In the genomic region with DNA sequence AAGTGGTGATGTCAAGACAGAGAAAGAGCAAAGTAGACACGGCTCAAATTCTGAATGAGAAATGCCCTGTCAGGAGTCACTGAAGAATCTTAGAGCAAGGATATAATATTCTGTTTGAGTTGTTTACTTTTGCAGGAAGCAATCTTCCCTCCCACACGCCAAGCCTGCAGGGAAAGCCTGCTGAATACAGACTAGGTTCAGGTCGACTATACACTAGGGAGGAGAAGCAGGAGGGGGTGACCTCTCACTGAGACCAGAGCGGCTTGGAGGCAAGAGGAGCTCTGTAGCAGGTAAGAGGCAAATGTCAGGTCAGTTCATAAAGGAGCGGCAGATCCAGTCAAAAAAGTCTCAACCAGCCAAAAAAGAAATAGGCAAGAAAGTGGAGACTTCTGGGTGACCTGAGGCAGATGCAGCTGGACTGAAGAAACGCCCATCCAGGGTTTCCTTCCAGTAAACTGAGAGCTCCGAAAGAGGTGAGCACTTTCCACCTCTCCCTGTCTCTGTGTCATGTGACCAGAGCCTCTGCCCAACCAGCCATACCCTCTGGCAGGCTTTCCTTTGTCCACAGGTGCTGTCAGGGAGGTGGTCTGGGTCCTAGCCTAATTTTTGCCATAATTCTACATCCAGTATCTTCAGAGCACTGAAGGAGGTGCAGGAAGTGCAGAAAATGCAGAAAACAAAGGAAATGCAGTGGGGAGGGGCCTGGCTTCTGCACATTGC, we compare ENCODE assay signal across 20 cellular contexts. TPM values are rescaled to one million over a fixed set of nuclear protein-coding genes. Genes with fewer than 3 reads are reported as not detected.
A peak's percentile ranks its signal among the peaks of the same experiment; 100 is the strongest.
DNase-seq lines count a peak whose midpoint lies in the region; ATAC-seq, FAIRE-seq and TF ChIP-seq lines count a peak whose summit lies in the region.
"Had no signal": no experiment of that assay in that cellular context is flagged by ENCODE, and none has a peak within 500 bp of the region (broad histone marks: within the 10 kb centered on the region; RNA-seq: fewer than 3 reads in every experiment).

No MANE protein-coding gene starts in this region.

- peak overlapping the region; percentile 50 for H3K18ac ChIP-seq in neuronal stem cell (ENCODE audit: low read length)

- no CpG with 5 or more reads among the region's 7 CpGs for WGBS in neuronal stem cell (ENCODE audit: extremely low coverage in 2 of 2, insufficient read length in 2 of 2, insufficient replicate concordance in 1 of 2), 2 donors

- no peak overlapping the region for H4K8ac ChIP-seq in neuronal stem cell (ENCODE audit: low read depth, low read length)

- H3K9me2 ChIP-seq in Loucy (replicated peaks; ENCODE audit: low read depth, low read length), result no peaks in the 10 kb centered on the region

- H3K4ac ChIP-seq in neuronal stem cell (ENCODE audit: low read length), result no peak overlapping the region

- H3K79me1 ChIP-seq in neuronal stem cell (ENCODE audit: low read depth, low read length), result no peaks in the 10 kb centered on the region

- ATAC-seq in left cardiac atrium (no peak), GM18870 (IDR thresholded peaks at IDR 0.05; ENCODE audit: unreplicated experiment) (no peak)
- ATAC-seq in activated naive CD4-positive, alpha-beta T cell treated with anti-CD3 and anti-CD28 coated beads, Interleukin-2, amount 50 U/mL, for 72 hours, result no peak
- ATAC-seq in activated CD8-positive, alpha-beta memory T cell treated with anti-CD3 and anti-CD28 coated beads, Interleukin-2, amount 10 ng/mL, durations not matched to agents 7 days and 5 days, result no peak
- ATAC-seq: PC-3 had no signal

- DNase-seq in cardiac muscle cell (ENCODE audit: low read depth in 1 of 2, low spot score in 1 of 2) (no peak), left cardiac atrium (no peak), bronchial epithelial cell (ENCODE audit: low read depth) (no peak), neuronal stem cell (ENCODE audit: low spot score) (no peak)
- DNase-seq in activated naive CD4-positive, alpha-beta T cell treated with anti-CD3 and anti-CD28 coated beads, Interleukin-2, amount 50 U/mL, for 72 hours (ENCODE audit: low spot score in 2 of 2), result no peak
- DNase-seq in activated CD8-positive, alpha-beta memory T cell treated with anti-CD3 and anti-CD28 coated beads, Interleukin-2, amount 10 ng/mL, durations not matched to agents 7 days and 5 days, result no peak
- DNase-seq: AML-193, COR-L47, EL, GOT3, Kasumi-1, NCI-H1105 treated with DMSO at 0.1 percent for 48 hours, NCI-H187 treated with DMSO at 0.1 percent for 48 hours, NCI-H345, NCI-H526, PC-3 had no signal

- H3K23ac ChIP-seq in neuronal stem cell (ENCODE audit: low read depth, low read length, poor library complexity), result no peak overlapping the region

- H3K36me3 ChIP-seq in cardiac muscle cell, result no peaks in the 10 kb centered on the region
- no peaks in the 10 kb centered on the region for H3K36me3 ChIP-seq in Loucy (ENCODE audit: insufficient read depth, low read length)
- H3K36me3 ChIP-seq in bronchial epithelial cell (ENCODE audit: control insufficient read depth, insufficient read depth, low read length), result no peaks in the 10 kb centered on the region
- no peaks in the 10 kb centered on the region for H3K36me3 ChIP-seq in neuronal stem cell (replicated peaks in 1 of 2; ENCODE audit: control insufficient read depth in 2 of 2, insufficient read depth in 2 of 2, low read length in 2 of 2)
- H3K36me3 ChIP-seq: SJSA1 had no signal

- H2AK5ac ChIP-seq in neuronal stem cell (ENCODE audit: low read depth, low read length), result no peak overlapping the region

- H3K4me1 ChIP-seq in cardiac muscle cell (ENCODE audit: low read depth) (peaks cover 24% of the 10 kb centered on the region), Loucy (ENCODE audit: insufficient read depth, low read length, poor library complexity, severe bottlenecking) (no peaks in the 10 kb centered on the region), neuronal stem cell (ENCODE audit: control insufficient read depth in 2 of 2, insufficient read depth in 1 of 2, low read depth in 1 of 2, low read length in 2 of 2) (peaks cover 3 to 4% of the 10 kb centered on the region in 2 donors)
- H3K4me1 ChIP-seq: SJSA1 had no signal

- H3K9ac ChIP-seq in Loucy (ENCODE audit: low read depth, low read length, poor library complexity, severe bottlenecking) (no peak overlapping the region), neuronal stem cell (ENCODE audit: low read depth, low read length, poor library complexity) (no peak overlapping the region)

- H3K4me3 ChIP-seq in cardiac muscle cell (no peak overlapping the region), Loucy (ENCODE audit: low read length, poor library complexity, severe bottlenecking) (peak overlapping the region; percentile 2), bronchial epithelial cell (ENCODE audit: low read depth, low read length) (no peak overlapping the region), neuronal stem cell (ENCODE audit: low read length in 2 of 2) (no peak overlapping the region)
- H3K4me3 ChIP-seq: SJSA1 had no signal

- intact Hi-C loops in left cardiac atrium (cut with DNase I), result no loop called here

- H3K79me2 ChIP-seq in Loucy (ENCODE audit: insufficient read depth, low read length), result no peaks in the 10 kb centered on the region

- H3K27ac Mint-ChIP-seq in activated naive CD4-positive, alpha-beta T cell treated with anti-CD3 and anti-CD28 coated beads, Interleukin-2, amount 50 U/mL, for 72 hours, result no peak overlapping the region
- no peak overlapping the region for H3K27ac Mint-ChIP-seq in activated CD8-positive, alpha-beta memory T cell treated with anti-CD3 and anti-CD28 coated beads, Interleukin-2, amount 10 ng/mL, durations not matched to agents 7 days and 5 days

- peaks cover 0 to 3% of the 10 kb centered on the region in 2 donors for H3K9me3 Mint-ChIP-seq in activated naive CD4-positive, alpha-beta T cell treated with anti-CD3 and anti-CD28 coated beads, Interleukin-2, amount 50 U/mL, for 72 hours
- H3K9me3 Mint-ChIP-seq in activated CD8-positive, alpha-beta memory T cell treated with anti-CD3 and anti-CD28 coated beads, Interleukin-2, amount 10 ng/mL, durations not matched to agents 7 days and 5 days (ENCODE audit: low read depth), result no peaks in the 10 kb centered on the region

- peaks cover 10% of the 10 kb centered on the region for H3K27me3 Mint-ChIP-seq in activated CD8-positive, alpha-beta memory T cell treated with anti-CD3 and anti-CD28 coated beads, Interleukin-2, amount 10 ng/mL, durations not matched to agents 7 days and 5 days

- CTCF ChIA-PET in activated CD8-positive, alpha-beta memory T cell treated with anti-CD3 and anti-CD28 coated beads, Interleukin-2, amount 10 ng/mL, durations not matched to agents 7 days and 5 days (lab: Charles Lee), result no interaction called here

- no peaks in the 10 kb centered on the region for H4K20me1 ChIP-seq in Loucy (ENCODE audit: insufficient read depth, low read length, poor library complexity, severe bottlenecking)

- no peak overlapping the region for H2BK12ac ChIP-seq in neuronal stem cell (ENCODE audit: low read length)

- peak overlapping the region; percentile 82 for H3K27ac ChIP-seq in cardiac muscle cell
- H3K27ac ChIP-seq in neuronal stem cell (replicated peaks; ENCODE audit: low read length), result no peak overlapping the region
- H3K27ac ChIP-seq: SJSA1 had no signal

- no peaks in the 10 kb centered on the region for H3K36me3 Mint-ChIP-seq in activated naive CD4-positive, alpha-beta T cell treated with anti-CD3 and anti-CD28 coated beads, Interleukin-2, amount 50 U/mL, for 72 hours
- no peaks in the 10 kb centered on the region for H3K36me3 Mint-ChIP-seq in activated CD8-positive, alpha-beta memory T cell treated with anti-CD3 and anti-CD28 coated beads, Interleukin-2, amount 10 ng/mL, durations not matched to agents 7 days and 5 days
- H3K36me3 Mint-ChIP-seq: CD14-positive monocyte had no signal

- H3K9me3 ChIP-seq in cardiac muscle cell (ENCODE audit: low read depth) (no peaks in the 10 kb centered on the region), Loucy (ENCODE audit: insufficient read depth, low read depth, low read length) (no peaks in the 10 kb centered on the region), neuronal stem cell (replicated peaks in 1 of 2; ENCODE audit: control insufficient read depth in 2 of 2, insufficient read depth in 1 of 2, low read depth in 1 of 2, low read length in 2 of 2) (no peaks in the 10 kb centered on the region)
- H3K9me3 ChIP-seq: SJSA1 had no signal

- no peak overlapping the region for H2BK120ac ChIP-seq in neuronal stem cell (ENCODE audit: low read depth, low read length)

- no peak overlapping the region for H3K4me3 Mint-ChIP-seq in activated CD8-positive, alpha-beta memory T cell treated with anti-CD3 and anti-CD28 coated beads, Interleukin-2, amount 10 ng/mL, durations not matched to agents 7 days and 5 days

- no peaks in the 10 kb centered on the region for H3K27me3 ChIP-seq in cardiac muscle cell
- H3K27me3 ChIP-seq in Loucy (ENCODE audit: insufficient read depth, low read length, poor library complexity, severe bottlenecking), result no peaks in the 10 kb centered on the region
- no peaks in the 10 kb centered on the region for H3K27me3 ChIP-seq in bronchial epithelial cell (ENCODE audit: control insufficient read depth, insufficient read depth, low read length)
- peaks cover 0 to 5% (median 0%) of the 10 kb centered on the region in 3 experiments for H3K27me3 ChIP-seq in neuronal stem cell (ENCODE audit: control insufficient read depth in 3 of 3, insufficient read depth in 3 of 3, low read depth in 1 of 3, low read length in 3 of 3)

- H2AFZ ChIP-seq in Loucy (ENCODE audit: low read length), result no peak overlapping the region
- H2AFZ ChIP-seq in neuronal stem cell (ENCODE audit: low read length), result peak overlapping the region; percentile 31

- H3K4me1 Mint-ChIP-seq in activated CD8-positive, alpha-beta memory T cell treated with anti-CD3 and anti-CD28 coated beads, Interleukin-2, amount 10 ng/mL, durations not matched to agents 7 days and 5 days, result no peaks in the 10 kb centered on the region
- H3K4me1 Mint-ChIP-seq: CD14-positive monocyte had no signal

- H3K4me2 ChIP-seq in Loucy (ENCODE audit: low read depth, low read length, poor library complexity, severe bottlenecking), result no peak overlapping the region
- no peak overlapping the region for H3K4me2 ChIP-seq in neuronal stem cell (ENCODE audit: insufficient read depth, low read length, poor library complexity, severe bottlenecking)

- H3K14ac ChIP-seq in neuronal stem cell (ENCODE audit: low read length), result no peak overlapping the region

- TF ChIP-seq CTCF in cardiac muscle cell (IDR thresholded peaks at IDR 0.05; ENCODE audit: low read depth, low read length), result no peak
- no peak for TF ChIP-seq CTCF in Loucy (conservative IDR thresholded peaks at IDR 0.05; ENCODE audit: low read length)
- TF ChIP-seq CTCF in bronchial epithelial cell (IDR thresholded peaks at IDR 0.05; ENCODE audit: insufficient read depth, low read length, severe bottlenecking), result no peak

- H2BK15ac ChIP-seq in neuronal stem cell (ENCODE audit: low read length), result no peak overlapping the region

- H4K91ac ChIP-seq in neuronal stem cell (ENCODE audit: low read depth, low read length, poor library complexity), result no peak overlapping the region

- peak; percentile 76 for FAIRE-seq in bronchial epithelial cell (lab: Jason Lieb, UNC)

- no peak overlapping the region for H2BK5ac ChIP-seq in neuronal stem cell (ENCODE audit: low read length)

- H3F3A ChIP-seq in Loucy (ENCODE audit: low read depth), result no peaks in the 10 kb centered on the region

RNA-seq across cellular contexts. Expression of a gene that starts 37.7 kb away (rescaled TPM):
- total RNA-seq in cardiac muscle cell, result 0.07 and 0.09 TPM in 2 replicates
- 0.05 and 0.27 TPM in 2 replicates for polyA plus RNA-seq in cardiac muscle cell
- 1 to 10 TPM in 1 of 2 donors, under 1 TPM in 1; 0.24 to 1.3 TPM for total RNA-seq in left cardiac atrium
- total RNA-seq in bronchial epithelial cell, result not detected in 2 replicates
- polyA plus RNA-seq in neuronal stem cell (2013, experiment 1 of 2), result 0.03 TPM
- polyA plus RNA-seq in neuronal stem cell (2013, experiment 2 of 2), result 0.03 TPM
- not detected for total RNA-seq in activated naive CD4-positive, alpha-beta T cell treated with anti-CD3 and anti-CD28 coated beads, Interleukin-2, amount 50 U/mL, for 72 hours
- not detected for total RNA-seq in activated CD8-positive, alpha-beta memory T cell treated with anti-CD3 and anti-CD28 coated beads, Interleukin-2, amount 10 ng/mL, durations not matched to agents 7 days and 5 days
- total RNA-seq: PC-3, SJSA1 had no signal
- polyA plus RNA-seq: CD14-positive monocyte had no signal
